In the genomic region with DNA sequence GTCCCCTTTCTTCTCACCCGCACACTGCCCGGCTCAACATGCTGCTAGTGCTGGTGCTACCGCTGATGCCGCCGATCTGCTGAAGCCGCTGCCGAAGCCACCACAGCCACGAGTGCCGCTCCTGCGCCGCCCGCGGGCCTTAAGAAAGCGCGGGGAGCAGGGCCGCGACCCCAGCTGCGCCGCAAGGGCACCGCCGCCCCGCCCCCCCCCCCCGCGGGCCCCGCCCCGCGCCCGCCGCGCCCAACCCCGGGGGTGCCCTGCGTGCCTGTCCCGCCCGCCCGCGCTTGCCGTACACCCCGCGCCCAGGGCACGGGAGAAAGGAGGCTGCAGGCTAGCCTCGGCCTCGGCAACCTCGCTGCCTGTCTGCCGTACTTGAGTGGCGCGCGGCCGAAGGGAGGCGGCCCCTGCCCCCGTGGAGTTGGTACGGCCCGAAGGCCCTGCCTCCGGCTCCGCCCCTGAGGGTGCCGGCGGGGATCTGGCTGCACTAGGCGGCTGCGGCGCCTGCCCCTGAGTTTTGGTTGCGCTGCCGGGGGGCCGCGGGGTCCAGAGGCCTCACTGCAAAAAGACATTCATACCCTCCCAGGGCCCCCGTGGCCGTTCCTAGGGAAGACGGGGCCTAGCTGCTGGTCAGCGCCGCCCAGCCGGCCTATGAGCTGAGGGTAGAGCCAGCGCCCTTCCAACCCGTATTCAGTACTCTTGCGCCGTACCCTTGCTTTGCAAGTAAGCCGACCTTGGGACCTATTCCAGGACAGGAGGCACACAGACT, we compare ENCODE assay signal across 1 cellular context.
TF ChIP-seq lines count a peak whose summit lies in the region.

Gene SOD2 (minus strand): TSS at position 114 of the 766 bp plus-strand sequence. CDS start 74 bp downstream, at position 40.

TF ChIP-seq in HepG2, 621 proteins besides CTCF, POLR2A, EP300 and RAD21 (continued from another document and continues in another):
- TF ChIP-seq, protein P1, sequence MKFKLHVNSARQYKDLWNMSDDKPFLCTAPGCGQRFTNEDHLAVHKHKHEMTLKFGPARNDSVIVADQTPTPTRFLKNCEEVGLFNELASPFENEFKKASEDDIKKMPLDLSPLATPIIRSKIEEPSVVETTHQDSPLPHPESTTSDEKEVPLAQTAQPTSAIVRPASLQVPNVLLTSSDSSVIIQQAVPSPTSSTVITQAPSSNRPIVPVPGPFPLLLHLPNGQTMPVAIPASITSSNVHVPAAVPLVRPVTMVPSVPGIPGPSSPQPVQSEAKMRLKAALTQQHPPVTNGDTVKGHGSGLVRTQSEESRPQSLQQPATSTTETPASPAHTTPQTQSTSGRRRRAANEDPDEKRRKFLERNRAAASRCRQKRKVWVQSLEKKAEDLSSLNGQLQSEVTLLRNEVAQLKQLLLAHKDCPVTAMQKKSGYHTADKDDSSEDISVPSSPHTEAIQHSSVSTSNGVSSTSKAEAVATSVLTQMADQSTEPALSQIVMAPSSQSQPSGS (CRISPR knock-in tag; IDR thresholded peaks at IDR 0.05), result peak; percentile 76
- TF ChIP-seq THAP8 (CRISPR knock-in tag; IDR thresholded peaks at IDR 0.05; ENCODE audit: borderline replicate concordance), result no peak; the same call in none of the 2 replicates
- TF ChIP-seq ZNF740 (CRISPR knock-in tag; IDR thresholded peaks at IDR 0.05), result peak; percentile 78; the same call in 1 of the 2 replicates
- TF ChIP-seq NFIB (CRISPR knock-in tag; IDR thresholded peaks at IDR 0.05; ENCODE audit: borderline replicate concordance), result no peak
- peak; percentile 87; the same call in 1 of the 2 replicates for TF ChIP-seq PAX8 (CRISPR knock-in tag; IDR thresholded peaks at IDR 0.05; ENCODE audit: borderline replicate concordance)
- TF ChIP-seq ZNF513 (CRISPR knock-in tag; conservative IDR thresholded peaks at IDR 0.05), result no peak
- TF ChIP-seq ETS1 (CRISPR knock-in tag; IDR thresholded peaks at IDR 0.05), result peak; percentile 86; the same call in 1 of the 2 replicates
- TF ChIP-seq PAWR (CRISPR knock-in tag; IDR thresholded peaks at IDR 0.05; ENCODE audit: borderline replicate concordance), result peak; percentile 83; the same call in 1 of the 2 replicates
- TF ChIP-seq FOXK1 (CRISPR knock-in tag; IDR thresholded peaks at IDR 0.05; ENCODE audit: borderline replicate concordance, low read depth), result peak; percentile 7
- 0 out of 2 replicates have a peak, but pooled peaks have one; percentile 30 for TF ChIP-seq AKNA (CRISPR knock-in tag; IDR thresholded peaks at IDR 0.05; ENCODE audit: borderline replicate concordance)
- peak; percentile 97 for TF ChIP-seq KDM2A (CRISPR knock-in tag; IDR thresholded peaks at IDR 0.05; ENCODE audit: borderline replicate concordance, low read depth)
- peak; percentile 71; the same call in 1 of the 2 replicates for TF ChIP-seq ZFP37 (CRISPR knock-in tag; IDR thresholded peaks at IDR 0.05; ENCODE audit: borderline replicate concordance)
- TF ChIP-seq NKX3-1 (CRISPR knock-in tag; IDR thresholded peaks at IDR 0.05), result peak; percentile 67
- TF ChIP-seq, protein P2, sequence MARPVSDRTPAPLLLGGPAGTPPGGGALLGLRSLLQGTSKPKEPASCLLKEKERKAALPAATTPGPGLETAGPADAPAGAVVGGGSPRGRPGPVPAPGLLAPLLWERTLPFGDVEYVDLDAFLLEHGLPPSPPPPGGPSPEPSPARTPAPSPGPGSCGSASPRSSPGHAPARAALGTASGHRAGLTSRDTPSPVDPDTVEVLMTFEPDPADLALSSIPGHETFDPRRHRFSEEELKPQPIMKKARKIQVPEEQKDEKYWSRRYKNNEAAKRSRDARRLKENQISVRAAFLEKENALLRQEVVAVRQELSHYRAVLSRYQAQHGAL (CRISPR knock-in tag; IDR thresholded peaks at IDR 0.05; ENCODE audit: not compliant biosample characterization), result peak; percentile 11
- no peak for TF ChIP-seq ZNF3 (CRISPR knock-in tag; IDR thresholded peaks at IDR 0.05)
- TF ChIP-seq ZFP62 (CRISPR knock-in tag; IDR thresholded peaks at IDR 0.05), result no peak
- peak; percentile 64; the same call in 1 of the 2 replicates for TF ChIP-seq ZBTB3 (CRISPR knock-in tag; IDR thresholded peaks at IDR 0.05; ENCODE audit: borderline replicate concordance, low read depth)
- peak; percentile 58; the same call in 1 of the 2 replicates for TF ChIP-seq ZNF318 (CRISPR knock-in tag; IDR thresholded peaks at IDR 0.05)
- peak; percentile 97 for TF ChIP-seq ZFP36L1 (CRISPR knock-in tag; IDR thresholded peaks at IDR 0.05)
- peak; percentile 59; the same call in 1 of the 2 replicates for TF ChIP-seq REL (CRISPR knock-in tag; conservative IDR thresholded peaks at IDR 0.05)
- peak; percentile 39; the same call in 1 of the 2 replicates for TF ChIP-seq ZNF674 (CRISPR knock-in tag; IDR thresholded peaks at IDR 0.05; ENCODE audit: low read depth)
- peak; percentile 33 for TF ChIP-seq BCL6 (CRISPR knock-in tag; IDR thresholded peaks at IDR 0.05)
- peak; percentile 43 for TF ChIP-seq NCOA2 (CRISPR knock-in tag; IDR thresholded peaks at IDR 0.05)
- TF ChIP-seq, protein P3, sequence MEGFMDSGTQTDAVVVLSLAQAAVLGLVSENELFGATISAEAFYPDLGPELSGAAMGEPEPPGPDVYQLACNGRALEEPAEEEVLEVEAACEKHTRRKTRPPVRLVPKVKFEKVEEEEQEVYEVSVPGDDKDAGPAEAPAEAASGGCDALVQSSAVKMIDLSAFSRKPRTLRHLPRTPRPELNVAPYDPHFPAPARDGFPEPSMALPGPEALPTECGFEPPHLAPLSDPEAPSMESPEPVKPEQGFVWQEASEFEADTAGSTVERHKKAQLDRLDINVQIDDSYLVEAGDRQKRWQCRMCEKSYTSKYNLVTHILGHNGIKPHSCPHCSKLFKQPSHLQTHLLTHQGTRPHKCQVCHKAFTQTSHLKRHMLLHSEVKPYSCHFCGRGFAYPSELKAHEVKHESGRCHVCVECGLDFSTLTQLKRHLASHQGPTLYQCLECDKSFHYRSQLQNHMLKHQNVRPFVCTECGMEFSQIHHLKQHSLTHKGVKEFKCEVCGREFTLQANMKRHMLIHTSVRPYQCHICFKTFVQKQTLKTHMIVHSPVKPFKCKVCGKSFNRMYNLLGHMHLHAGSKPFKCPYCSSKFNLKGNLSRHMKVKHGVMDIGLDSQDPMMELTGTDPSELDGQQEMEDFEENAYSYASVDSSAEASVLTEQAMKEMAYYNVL (CRISPR knock-in tag; IDR thresholded peaks at IDR 0.05; ENCODE audit: borderline replicate concordance), result peak; percentile 87; the same call in 1 of the 2 replicates
- 0 out of 2 replicates have a peak, but pooled peaks have one; percentile 86 for TF ChIP-seq ZFP36L2 (CRISPR knock-in tag; IDR thresholded peaks at IDR 0.05)
- TF ChIP-seq RELA (CRISPR knock-in tag; IDR thresholded peaks at IDR 0.05), result peak; percentile 41; the same call in 1 of the 2 replicates
- TF ChIP-seq ZFY (CRISPR knock-in tag; IDR thresholded peaks at IDR 0.05), result peak; percentile 92
- TF ChIP-seq GFI1 (CRISPR knock-in tag; IDR thresholded peaks at IDR 0.05; ENCODE audit: borderline replicate concordance), result no peak; the same call in 1 of the 2 replicates
